1 cellular context compared by ENCODE assay signal in genomic region chr9:89536145-89536574, GRCh38.
TF ChIP-seq lines count a peak whose summit lies in the region.

No MANE protein-coding gene starts in this region.

TF ChIP-seq in GM12878, 131 proteins besides CTCF, POLR2A, EP300 and RAD21 (continued from another document):
- TF ChIP-seq IRF3 (IDR thresholded peaks at IDR 0.05), result no peak
- TF ChIP-seq PAX8 (IDR thresholded peaks at IDR 0.05), result no peak
- TF ChIP-seq IKZF1 (conservative IDR thresholded peaks at IDR 0.05), result peak; percentile 55; the same call in 1 of the 2 replicates
- TF ChIP-seq RUNX3 (IDR thresholded peaks at IDR 0.05; ENCODE audit: low read length), result peak; percentile 63
- TF ChIP-seq WRNIP1 (IDR thresholded peaks at IDR 0.05; ENCODE audit: borderline replicate concordance, low read depth, low read length), result no peak
- peak; percentile 69; the same call in 1 of the 2 replicates for TF ChIP-seq ZNF384 (IDR thresholded peaks at IDR 0.05; ENCODE audit: borderline replicate concordance, low read depth, low read length)
- no peak for TF ChIP-seq ZBED1 (IDR thresholded peaks at IDR 0.05; ENCODE audit: borderline replicate concordance)
- TF ChIP-seq IKZF2 (IDR thresholded peaks at IDR 0.05), result peak; percentile 40 to 55; a peak in 2 of 4 replicates
- TF ChIP-seq NR2C2 (IDR thresholded peaks at IDR 0.05; ENCODE audit: borderline replicate concordance, control insufficient read depth, insufficient read length, low read depth), result no peak
- peak; percentile 57; the same call in 1 of the 2 replicates for TF ChIP-seq SPI1 (IDR thresholded peaks at IDR 0.05; ENCODE audit: borderline replicate concordance, insufficient read depth, low read depth, low read length)
- TF ChIP-seq ETV6 (conservative IDR thresholded peaks at IDR 0.05 in 1 of 2, IDR thresholded peaks at IDR 0.05 in 1 of 2; ENCODE audit: borderline replicate concordance in 1 of 2, low read depth in 1 of 2), result peak in 1 of 2 experiments; percentile 56; a peak in 2 of 4 replicates
- TF ChIP-seq TBL1XR1 (IDR thresholded peaks at IDR 0.05; ENCODE audit: low read depth, low read length), result no peak
